In genomic region chr7:20343954-20344353, GRCh38 we compare ENCODE assay signal across 1 cellular context.
TF ChIP-seq lines count a peak whose summit lies in the region.

No MANE protein-coding gene starts in this region.

TF ChIP-seq in GM12878, 131 proteins besides CTCF, POLR2A, EP300 and RAD21:
- TF ChIP-seq NBN (IDR thresholded peaks at IDR 0.05) = no peak
- no peak for TF ChIP-seq MEF2A (IDR thresholded peaks at IDR 0.05; ENCODE audit: insufficient read depth, low read depth, low read length)
- TF ChIP-seq SREBF2 (IDR thresholded peaks at IDR 0.05; ENCODE audit: low read length) = no peak
- no peak for TF ChIP-seq RBBP5 (conservative IDR thresholded peaks at IDR 0.05)
- 0 out of 2 replicates have a peak, but pooled peaks have one; percentile 37 for TF ChIP-seq BMI1 (IDR thresholded peaks at IDR 0.05; ENCODE audit: borderline replicate concordance)
- no peak for TF ChIP-seq PAX8 (IDR thresholded peaks at IDR 0.05)
- no peak for TF ChIP-seq STAT3 (IDR thresholded peaks at IDR 0.05; ENCODE audit: low read depth, low read length)
